ENCODE assay signal across 16 cellular contexts in genomic region chr2:105299290-105299689, GRCh38. TPM values are rescaled to one million over a fixed set of nuclear protein-coding genes. Genes with fewer than 3 reads are reported as not detected.
A peak's percentile ranks its signal among the peaks of the same experiment; 100 is the strongest.
DNase-seq lines count a peak whose midpoint lies in the region; ATAC-seq and TF ChIP-seq lines count a peak whose summit lies in the region.
"Had no signal": no experiment of that assay in that cellular context is flagged by ENCODE, and none has a peak within 500 bp of the region (broad histone marks: within the 10 kb centered on the region; RNA-seq: fewer than 3 reads in every experiment).

No MANE protein-coding gene starts in this region.

- no peak overlapping the region for H3K27ac ChIP-seq in spleen

- no peaks in the 10 kb centered on the region for H3K9me3 Mint-ChIP-seq in activated CD8-positive, alpha-beta T cell treated with anti-CD3 and anti-CD28 coated beads, Interleukin-2, amount 10 ng/mL, durations not matched to agents 7 days and 5 days (ENCODE audit: insufficient read depth)
- H3K9me3 Mint-ChIP-seq in neural crest cell, result no peaks in the 10 kb centered on the region
- H3K9me3 Mint-ChIP-seq: activated CD4-positive, alpha-beta memory T cell treated with anti-CD3 and anti-CD28 coated beads, Interleukin-2, amount 10 ng/mL, durations not matched to agents 7 days and 5 days; CD4-positive, CD25-positive, alpha-beta regulatory T cell; naive B cell had no signal

- no peak overlapping the region for H3K4me3 ChIP-seq in spleen

- peaks cover 34% of the 10 kb centered on the region for H3K36me3 Mint-ChIP-seq in activated CD8-positive, alpha-beta T cell treated with anti-CD3 and anti-CD28 coated beads, Interleukin-2, amount 10 ng/mL, durations not matched to agents 7 days and 5 days (ENCODE audit: low read depth)
- peaks cover 2% of the 10 kb centered on the region for H3K36me3 Mint-ChIP-seq in neural crest cell (ENCODE audit: low read depth)

- no peaks in the 10 kb centered on the region for H3K27me3 Mint-ChIP-seq in activated CD8-positive, alpha-beta T cell treated with anti-CD3 and anti-CD28 coated beads, Interleukin-2, amount 10 ng/mL, durations not matched to agents 7 days and 5 days (ENCODE audit: low read depth)
- no peaks in the 10 kb centered on the region for H3K27me3 Mint-ChIP-seq in neural crest cell (ENCODE audit: low read depth)
- H3K27me3 Mint-ChIP-seq: activated CD4-positive, alpha-beta memory T cell treated with anti-CD3 and anti-CD28 coated beads, Interleukin-2, amount 10 ng/mL, durations not matched to agents 7 days and 5 days; CD4-positive, CD25-positive, alpha-beta regulatory T cell; naive B cell had no signal

- TF ChIP-seq CTCF in GM12872 (IDR thresholded peaks at IDR 0.05; ENCODE audit: insufficient read depth, low read depth, low read length) (peak; percentile 30; the same call in 1 of the 3 replicates), neural crest cell (conservative IDR thresholded peaks at IDR 0.05) (peak; percentile 26), spleen (IDR thresholded peaks at IDR 0.05 in 8 of 11, conservative IDR thresholded peaks at IDR 0.05 in 3 of 11) (no peak)

- no peak overlapping the region for H3K4me3 Mint-ChIP-seq in activated CD8-positive, alpha-beta T cell treated with anti-CD3 and anti-CD28 coated beads, Interleukin-2, amount 10 ng/mL, durations not matched to agents 7 days and 5 days
- H3K4me3 Mint-ChIP-seq in neural crest cell, result no peak overlapping the region
- H3K4me3 Mint-ChIP-seq: activated CD4-positive, alpha-beta memory T cell treated with anti-CD3 and anti-CD28 coated beads, Interleukin-2, amount 10 ng/mL, durations not matched to agents 7 days and 5 days; CD4-positive, CD25-positive, alpha-beta regulatory T cell; naive B cell had no signal

- H3K27me3 ChIP-seq in spleen (replicated peaks in 1 of 7), result no peaks in the 10 kb centered on the region

- H3K4me1 Mint-ChIP-seq in activated CD8-positive, alpha-beta T cell treated with anti-CD3 and anti-CD28 coated beads, Interleukin-2, amount 10 ng/mL, durations not matched to agents 7 days and 5 days (ENCODE audit: low read depth), result peaks cover 22% of the 10 kb centered on the region
- H3K4me1 Mint-ChIP-seq in neural crest cell, result peaks cover 9% of the 10 kb centered on the region

- POLR2A ChIA-PET in activated CD8-positive, alpha-beta T cell treated with anti-CD3 and anti-CD28 coated beads, Interleukin-2, amount 10 ng/mL, durations not matched to agents 7 days and 5 days (lab: Charles Lee), result no interaction called here

- TF ChIP-seq POLR2A in spleen (IDR thresholded peaks at IDR 0.05), result no peak

- peaks cover 0 to 73% (median 37%) of the 10 kb centered on the region in 6 donors for H3K36me3 ChIP-seq in spleen

- H3K9me3 ChIP-seq in spleen, result no peaks in the 10 kb centered on the region

- DNase-seq in activated CD8-positive, alpha-beta T cell treated with anti-CD3 and anti-CD28 coated beads, Interleukin-2, amount 10 ng/mL, durations not matched to agents 7 days and 5 days, result no peak
- no peak for DNase-seq in neural crest cell (ENCODE audit: low read depth, low spot score)
- DNase-seq in amniotic stem cell (lab: John Stamatoyannopoulos, UW), result no peak
- DNase-seq in spleen, result no peak
- no peak for DNase-seq in stimulated activated CD4-positive, alpha-beta T cell treated with anti-CD3 and anti-CD28 coated beads, Interleukin-4, amount 100 ng/mL, for 4 hours
- DNase-seq: activated CD4-positive, alpha-beta memory T cell treated with anti-CD3 and anti-CD28 coated beads, Interleukin-2, amount 10 ng/mL, durations not matched to agents 7 days and 5 days; activated gamma-delta T cell treated with Interleukin-2 at 50 U/mL for 16 hours; kidney glomerular epithelial cell; naive B cell; NCI-H146; NCI-H526; stimulated activated CD4-positive, alpha-beta T cell treated with anti-CD3 and anti-CD28 coated beads, Interleukin-2, amount 100 ng/mL, for 48 hours had no signal

- peak; percentile 51 for ATAC-seq in HG02798 (IDR thresholded peaks at IDR 0.05; ENCODE audit: poor library complexity, unreplicated experiment)
- ATAC-seq in activated CD8-positive, alpha-beta T cell treated with anti-CD3 and anti-CD28 coated beads, Interleukin-2, amount 10 ng/mL, durations not matched to agents 7 days and 5 days, result peak; percentile 48

- intact Hi-C loops in spleen (cut with DNase I; ENCODE audit: low total_unique reads), result loop anchor here (10.0 kb wide), 1 partner anchor 184 kb away; no protein-coding TSS in a partner anchor

- WGBS in spleen, 5 donors, result 87 to 94% (median 90%) methylated on average over 5 of the region's 5 CpGs

- no peak overlapping the region for H3K27ac Mint-ChIP-seq in activated CD8-positive, alpha-beta T cell treated with anti-CD3 and anti-CD28 coated beads, Interleukin-2, amount 10 ng/mL, durations not matched to agents 7 days and 5 days
- no peak overlapping the region for H3K27ac Mint-ChIP-seq in neural crest cell (ENCODE audit: unreplicated experiment)
- H3K27ac Mint-ChIP-seq: activated CD4-positive, alpha-beta memory T cell treated with anti-CD3 and anti-CD28 coated beads, Interleukin-2, amount 10 ng/mL, durations not matched to agents 7 days and 5 days had no signal

- peaks cover 0 to 24% (median 0%) of the 10 kb centered on the region in 6 donors for H3K4me1 ChIP-seq in spleen

- CTCF ChIA-PET in activated CD8-positive, alpha-beta T cell treated with anti-CD3 and anti-CD28 coated beads, Interleukin-2, amount 10 ng/mL, durations not matched to agents 7 days and 5 days (lab: Charles Lee), result interaction anchor here (0.6 to 1.4 kb wide), 2 partner anchors 11 to 185 kb away, joined by 3 read pairs; no protein-coding TSS in a partner anchor

RNA-seq across cellular contexts. Expression of gene TGFBRAP1, which starts 30.2 kb away (rescaled TPM):
- total RNA-seq in activated CD8-positive, alpha-beta T cell treated with anti-CD3 and anti-CD28 coated beads, Interleukin-2, amount 10 ng/mL, durations not matched to agents 7 days and 5 days, result 10 to 100 TPM; 16.4 to 16.6 TPM
- 19.6 and 23.8 TPM in 2 replicates for total RNA-seq in neural crest cell
- total RNA-seq in spleen, result 10 to 100 TPM; 19.2 to 32.7 (median 24.0) TPM
- polyA plus RNA-seq in spleen, result 1 to 10 TPM; 4.6 to 7.1 (median 4.7) TPM

RNA-seq across cellular contexts. Expression of gene C2orf49, which starts 38.0 kb away (rescaled TPM):
- total RNA-seq in activated CD8-positive, alpha-beta T cell treated with anti-CD3 and anti-CD28 coated beads, Interleukin-2, amount 10 ng/mL, durations not matched to agents 7 days and 5 days, result 10 to 100 TPM; 19.6 to 19.8 TPM
- total RNA-seq in neural crest cell (19.9 and 20.0 TPM in 2 replicates), spleen (10 to 100 TPM; 13.7 to 33.7 (median 18.3) TPM)
- polyA plus RNA-seq in spleen, result 1 to 10 TPM; 4.3 to 6.7 (median 6.4) TPM

RNA-seq across cellular contexts. Expression of gene GPR45, which starts 57.7 kb away (rescaled TPM):
- total RNA-seq in activated CD8-positive, alpha-beta T cell treated with anti-CD3 and anti-CD28 coated beads, Interleukin-2, amount 10 ng/mL, durations not matched to agents 7 days and 5 days, result not detected
- total RNA-seq in neural crest cell, result 0.30 TPM in 1 of 2 replicates, not detected in the other
- not detected for total RNA-seq in spleen
- polyA plus RNA-seq in spleen, result not detected
- total RNA-seq: activated CD4-positive, alpha-beta memory T cell treated with anti-CD3 and anti-CD28 coated beads, Interleukin-2, amount 10 ng/mL, durations not matched to agents 7 days and 5 days; CD4-positive, CD25-positive, alpha-beta regulatory T cell; T-helper 2 cell treated with Interferon-gamma antibody and Interleukin-4, amounts not matched to agents 100 ng/mL and 5 ng/mL, for 36 hours had no signal
- polyA plus RNA-seq: CD4-positive, CD25-positive, alpha-beta regulatory T cell had no signal

Comparison
In these comparisons a context has a peak if more than half of its experiments do, and no peak if none do; other contexts are left out.
1. CTCF ChIP-seq: peak in GM12872 (single experiment) and neural crest cell (single experiment); none in spleen (0 of 11).